ENCODE assay signal across 9 cellular contexts in the genomic region with DNA sequence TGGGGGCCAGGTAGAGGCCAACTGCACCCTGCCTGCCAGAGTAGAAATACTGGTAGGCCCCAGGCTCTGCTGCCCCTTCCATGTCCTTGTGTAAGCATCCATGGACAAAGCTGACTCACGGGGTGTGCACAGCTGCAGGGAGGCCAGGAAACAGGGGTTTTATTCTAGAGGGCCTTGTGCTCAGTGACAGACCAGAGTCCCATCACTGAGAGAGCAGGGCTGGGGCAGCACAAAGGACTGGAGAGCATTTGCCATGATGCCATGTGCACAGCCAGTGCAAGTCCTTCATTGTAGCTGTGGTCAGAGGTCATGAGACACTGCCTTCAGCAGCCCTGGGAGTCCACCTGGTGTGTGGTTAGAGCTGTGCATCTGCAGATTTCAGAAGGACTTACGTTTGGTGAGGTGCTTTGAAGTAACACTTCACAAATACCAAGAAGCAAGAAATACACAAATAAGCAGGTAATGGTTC. TPM values are rescaled to one million over a fixed set of nuclear protein-coding genes. Genes with fewer than 3 reads are reported as not detected.
DNase-seq lines count a peak whose midpoint lies in the region; ATAC-seq and TF ChIP-seq lines count a peak whose summit lies in the region.
"Had no signal": no experiment of that assay in that cellular context is flagged by ENCODE, and none has a peak within 500 bp of the region (broad histone marks: within the 10 kb centered on the region; RNA-seq: fewer than 3 reads in every experiment).

No MANE protein-coding gene starts in this region.

- no peak overlapping the region for H3K4me3 ChIP-seq in CD8-positive, alpha-beta memory T cell (ENCODE audit: low read length)
- H3K4me3 ChIP-seq in MM.1S (ENCODE audit: low read length) (no peak overlapping the region), epithelial cell of esophagus (ENCODE audit: low read length) (no peak overlapping the region), PC-9 (no peak overlapping the region)

- H3K79me2 ChIP-seq in MM.1S (ENCODE audit: low read length) (peaks cover 100% of the 10 kb centered on the region), H9 (ENCODE audit: insufficient read depth, low read length) (peaks cover 93% of the 10 kb centered on the region), PC-9 (ENCODE audit: low read depth) (peaks cover 100% of the 10 kb centered on the region)

- peaks cover 80 to 96% (median 88%) of the 10 kb centered on the region in 3 donors for H3K4me1 Mint-ChIP-seq in CD8-positive, alpha-beta memory T cell
- H3K4me1 Mint-ChIP-seq in neural crest cell (peaks cover 47% of the 10 kb centered on the region), H9 (peaks cover 22 to 33% of the 10 kb centered on the region in 2 experiments)

- H3K36me3 Mint-ChIP-seq in CD8-positive, alpha-beta memory T cell: peaks cover 9 to 58% (median 14%) of the 10 kb centered on the region in 3 donors
- H3K36me3 Mint-ChIP-seq in neural crest cell (ENCODE audit: low read depth) (peaks cover 30% of the 10 kb centered on the region), H9 (ENCODE audit: insufficient read depth in 1 of 3, low read depth in 3 of 3) (peaks cover 26 to 39% (median 33%) of the 10 kb centered on the region in 3 experiments)

- no peak overlapping the region for H3T11ph ChIP-seq in H9 (ENCODE audit: low read length)

- H3K9me2 ChIP-seq in MM.1S (replicated peaks; ENCODE audit: insufficient read depth, low read length): no peaks in the 10 kb centered on the region
- H3K9me2 ChIP-seq in PC-9 (ENCODE audit: insufficient read depth): no peaks in the 10 kb centered on the region

- BruUV-seq in PC-9 (replicated peaks; lab: Mats Ljungman, UMichigan): no TSS peak

- H3K9me3 Mint-ChIP-seq in CD8-positive, alpha-beta memory T cell: peaks cover 0 to 9% (median 6%) of the 10 kb centered on the region in 5 donors
- H3K9me3 Mint-ChIP-seq in neural crest cell (peaks cover 9% of the 10 kb centered on the region), H9 (peaks cover 8 to 11% of the 10 kb centered on the region in 2 experiments)

- no peak overlapping the region for H3K27ac ChIP-seq in CD8-positive, alpha-beta memory T cell (ENCODE audit: low read depth, low read length)
- H3K27ac ChIP-seq in MM.1S (ENCODE audit: low read length) (peak overlapping the region; percentile 81), H9 (ENCODE audit: insufficient read length, low read depth, low read length) (no peak overlapping the region), PC-9 (no peak overlapping the region)

- H4K8ac ChIP-seq in H9 (replicated peaks; ENCODE audit: insufficient read length, low read depth, low read length): no peak overlapping the region

- H3K4ac ChIP-seq in H9 (ENCODE audit: low read depth, low read length): no peak overlapping the region

- WGBS in H9 (ENCODE audit: extremely low coverage, insufficient read length, low lambda C conversion rate): no CpG with 5 or more reads among the region's 2 CpGs

- H4K20me1 ChIP-seq in MM.1S (ENCODE audit: insufficient read depth, low read length) (peaks cover 100% of the 10 kb centered on the region), H9 (ENCODE audit: control insufficient read depth, insufficient read depth, insufficient read length) (peaks cover 5% of the 10 kb centered on the region), PC-9 (ENCODE audit: insufficient read depth) (peaks cover 100% of the 10 kb centered on the region)

- intact Hi-C loops in PC-9 (cut with micrococcal nuclease; ENCODE audit: unreplicated experiment): no loop called here

- no peak overlapping the region for H2AK5ac ChIP-seq in H9 (ENCODE audit: insufficient read length, low read length)

- POLR2A ChIA-PET in CD8-positive, alpha-beta memory T cell (lab: Charles Lee): interaction anchor here (0.6 kb wide), 1 partner anchor 38 kb away, joined by 4 read pairs; no protein-coding TSS in a partner anchor
- POLR2A ChIA-PET in PC-9 (lab: Charles Lee; ENCODE audit: unreplicated experiment): no interaction called here

- CTCF ChIA-PET in CD8-positive, alpha-beta memory T cell (lab: Charles Lee): interaction anchor here (1.7 kb wide), 1 partner anchor 19 kb away, joined by 3 read pairs; no protein-coding TSS in a partner anchor
- CTCF ChIA-PET in PC-9 (lab: Charles Lee): interaction anchor here (1.0 kb wide), 1 partner anchor 91 kb away, joined by 3 read pairs; no protein-coding TSS in a partner anchor

- peaks cover 75% of the 10 kb centered on the region for H3K4me1 ChIP-seq in CD8-positive, alpha-beta memory T cell (ENCODE audit: insufficient read depth, low read length)
- H3K4me1 ChIP-seq in MM.1S (ENCODE audit: low read length): peaks cover 61% of the 10 kb centered on the region
- H3K4me1 ChIP-seq in H9 (ENCODE audit: insufficient read depth, low read length): no peaks in the 10 kb centered on the region
- H3K4me1 ChIP-seq in PC-9 (replicated peaks; ENCODE audit: insufficient read depth): peaks cover 55% of the 10 kb centered on the region

- H3K27ac Mint-ChIP-seq in CD8-positive, alpha-beta memory T cell: peak overlapping the region; percentile 23 to 92 (median 81)
- H3K27ac Mint-ChIP-seq in neural crest cell (ENCODE audit: unreplicated experiment): peak overlapping the region; percentile 50
- H3K27ac Mint-ChIP-seq in H9: peak overlapping the region in 1 of 3 experiments; percentile 73; a peak in 1 of 7 replicates

- peaks cover 0 to 3% of the 10 kb centered on the region in 2 donors for H3K27me3 Mint-ChIP-seq in CD8-positive, alpha-beta memory T cell
- H3K27me3 Mint-ChIP-seq in neural crest cell (ENCODE audit: low read depth) (no peaks in the 10 kb centered on the region), H9 (ENCODE audit: low read depth) (no peaks in the 10 kb centered on the region)

- no peak overlapping the region for H2BK15ac ChIP-seq in H9 (ENCODE audit: low read depth, low read length)

- no peak overlapping the region for H3K18ac ChIP-seq in H9 (ENCODE audit: insufficient read length, low read depth, low read length)

- H3K4me3 Mint-ChIP-seq in CD8-positive, alpha-beta memory T cell: peak overlapping the region in 6 of 7 donors; percentile 65 to 90 (median 82)
- H3K4me3 Mint-ChIP-seq in neural crest cell: peak overlapping the region; percentile 23
- no peak overlapping the region for H3K4me3 Mint-ChIP-seq in H9

- no peaks in the 10 kb centered on the region for H3K27me3 ChIP-seq in CD8-positive, alpha-beta memory T cell (ENCODE audit: insufficient read depth, low read length, poor library complexity, severe bottlenecking)
- H3K27me3 ChIP-seq in MM.1S (replicated peaks; ENCODE audit: insufficient read depth, low read length) (no peaks in the 10 kb centered on the region), H9 (ENCODE audit: insufficient read depth, low read length) (no peaks in the 10 kb centered on the region), PC-9 (ENCODE audit: insufficient read depth, low read depth) (no peaks in the 10 kb centered on the region)

- H3F3A ChIP-seq in MM.1S (ENCODE audit: insufficient read depth, low read length) (peaks cover 55% of the 10 kb centered on the region), PC-9 (ENCODE audit: insufficient read depth, low read depth) (peaks cover 54% of the 10 kb centered on the region; the same call in 1 of the 2 replicates)

- no peak overlapping the region for H3K23ac ChIP-seq in H9 (ENCODE audit: insufficient read length, low read depth, low read length)

- peak in 1 of 5 donors; percentile 35 for DNase-seq in CD8-positive, alpha-beta memory T cell
- DNase-seq in MM.1S: peak; percentile 90
- DNase-seq in epithelial cell of esophagus (ENCODE audit: low read depth): peak; percentile 50
- no peak for DNase-seq in neural crest cell (ENCODE audit: low read depth, low spot score)
- DNase-seq in activated CD4-positive, alpha-beta T cell treated with anti-CD3 and anti-CD28 coated beads, Interleukin-2, amount 50 U/mL, for 1 hour: no peak
- no peak for DNase-seq in H9
- DNase-seq in PC-9: no peak
- DNase-seq: NCI-H69 had no signal

- H3K14ac ChIP-seq in H9 (ENCODE audit: insufficient read depth, low read length): no peak overlapping the region

- H3K4me2 ChIP-seq in MM.1S (ENCODE audit: low read depth, low read length): peak overlapping the region; percentile 39
- no peak overlapping the region for H3K4me2 ChIP-seq in H9 (ENCODE audit: insufficient read depth, insufficient read length, low read length)
- no peak overlapping the region for H3K4me2 ChIP-seq in PC-9

- H2BK20ac ChIP-seq in H9 (ENCODE audit: low read depth, low read length, poor library complexity, severe bottlenecking): no peak overlapping the region

- ATAC-seq in HG03108 (IDR thresholded peaks at IDR 0.05; ENCODE audit: unreplicated experiment): no peak

- no peaks in the 10 kb centered on the region for H3K23me2 ChIP-seq in H9 (ENCODE audit: insufficient read length, low read depth, low read length, poor library complexity, severe bottlenecking)

- no peak overlapping the region for H2BK5ac ChIP-seq in H9 (ENCODE audit: insufficient read length, low read length)

- H3K56ac ChIP-seq in H9 (ENCODE audit: insufficient read length, low read depth, low read length): no peak overlapping the region

- H2BK120ac ChIP-seq in H9 (ENCODE audit: low read depth, low read length, poor library complexity, severe bottlenecking): no peak overlapping the region

- H4K91ac ChIP-seq in H9 (ENCODE audit: insufficient read length, low read depth, low read length): no peak overlapping the region

- H2BK12ac ChIP-seq in H9 (ENCODE audit: insufficient read length, low read depth, low read length): no peak overlapping the region

- peaks cover 19% of the 10 kb centered on the region for H3K36me3 ChIP-seq in CD8-positive, alpha-beta memory T cell (ENCODE audit: insufficient read depth, low read length)
- H3K36me3 ChIP-seq in MM.1S (replicated peaks; ENCODE audit: insufficient read depth, low read length): peaks cover 24% of the 10 kb centered on the region
- H3K36me3 ChIP-seq in PC-9 (ENCODE audit: low read depth): peaks cover 61% of the 10 kb centered on the region

- no peak overlapping the region for H2AFZ ChIP-seq in MM.1S (ENCODE audit: low read length)
- no peak overlapping the region for H2AFZ ChIP-seq in H9 (ENCODE audit: low read length)
- no peak overlapping the region for H2AFZ ChIP-seq in PC-9

- H3K9me3 ChIP-seq in CD8-positive, alpha-beta memory T cell (ENCODE audit: low read length): peaks cover 7% of the 10 kb centered on the region
- no peaks in the 10 kb centered on the region for H3K9me3 ChIP-seq in MM.1S (replicated peaks; ENCODE audit: insufficient read depth, low read length)
- H3K9me3 ChIP-seq in H9 (ENCODE audit: control insufficient read depth, low read depth, low read length): no peaks in the 10 kb centered on the region
- peaks cover 2% of the 10 kb centered on the region; the same call in 1 of the 2 replicates for H3K9me3 ChIP-seq in PC-9 (ENCODE audit: insufficient read depth, low read depth)

- H3K79me1 ChIP-seq in H9 (ENCODE audit: insufficient read depth, low read depth, low read length, poor library complexity, severe bottlenecking): peaks cover 17% of the 10 kb centered on the region

- peak; percentile 45 for TF ChIP-seq CTCF in MM.1S (IDR thresholded peaks at IDR 0.05; ENCODE audit: low read length)
- no peak for TF ChIP-seq CTCF in epithelial cell of esophagus (IDR thresholded peaks at IDR 0.05; ENCODE audit: insufficient read depth, low read depth, low read length, missing control alignments)
- no peak for TF ChIP-seq CTCF in neural crest cell (conservative IDR thresholded peaks at IDR 0.05)
- TF ChIP-seq CTCF in H9 (conservative IDR thresholded peaks at IDR 0.05): no peak
- TF ChIP-seq CTCF in PC-9 (conservative IDR thresholded peaks at IDR 0.05): no peak

- H3K9ac ChIP-seq in MM.1S (ENCODE audit: low read length): peak overlapping the region; percentile 35; the same call in 1 of the 2 replicates
- no peak overlapping the region for H3K9ac ChIP-seq in H9 (ENCODE audit: extremely low read depth, insufficient read length, low read length)

- H4K5ac ChIP-seq in H9 (ENCODE audit: insufficient read length, low read depth, low read length): no peak overlapping the region

RNA-seq across cellular contexts. Expression of gene ARF1, which starts 8.1 kb away (rescaled TPM):
- total RNA-seq in CD8-positive, alpha-beta memory T cell: 100 to 1,000 TPM; 379 TPM
- 569 TPM for polyA plus RNA-seq in CD8-positive, alpha-beta memory T cell
- total RNA-seq in neural crest cell: 237 and 240 TPM in 2 replicates
- total RNA-seq in H9 (2021): 258 and 279 TPM in 2 replicates
- 431 and 595 TPM in 2 replicates for total RNA-seq in PC-9 (2021)

RNA-seq across cellular contexts. Expression of gene C1orf35, which starts 12.5 kb away (rescaled TPM):
- total RNA-seq in CD8-positive, alpha-beta memory T cell: 10 to 100 TPM; 28.7 to 29.2 TPM
- 21.4 TPM for polyA plus RNA-seq in CD8-positive, alpha-beta memory T cell
- total RNA-seq in neural crest cell: 29.1 and 29.7 TPM in 2 replicates
- total RNA-seq in H9 (2021): 31.0 and 31.3 TPM in 2 replicates
- 26.4 and 37.6 TPM in 2 replicates for total RNA-seq in PC-9 (2021)

RNA-seq across cellular contexts. Expression of gene MRPL55, which starts 18.5 kb away (rescaled TPM):
- 10 to 100 TPM; 70.0 to 71.8 TPM for total RNA-seq in CD8-positive, alpha-beta memory T cell
- 146 TPM for polyA plus RNA-seq in CD8-positive, alpha-beta memory T cell
- 61.9 and 67.3 TPM in 2 replicates for total RNA-seq in neural crest cell
- 56.9 and 62.3 TPM in 2 replicates for total RNA-seq in H9 (2021)
- total RNA-seq in PC-9 (2021): 81.0 and 84.4 TPM in 2 replicates

RNA-seq across cellular contexts. Expression of gene GUK1, which starts 49.4 kb away (rescaled TPM):
- 100 to 1,000 TPM; 222 to 245 TPM for total RNA-seq in CD8-positive, alpha-beta memory T cell
- polyA plus RNA-seq in CD8-positive, alpha-beta memory T cell: 467 TPM
- total RNA-seq in neural crest cell (114 and 115 TPM in 2 replicates), H9 (2021) (88.2 and 94.3 TPM in 2 replicates), PC-9 (2021) (239 and 278 TPM in 2 replicates)

RNA-seq across cellular contexts. Expression of gene GJC2, which starts 59.1 kb away (rescaled TPM):
- total RNA-seq in CD8-positive, alpha-beta memory T cell: 1 to 10 TPM in 1 of 2 experiments, under 1 TPM in 1; 0.57 to 1.1 TPM
- not detected for polyA plus RNA-seq in CD8-positive, alpha-beta memory T cell
- total RNA-seq in neural crest cell (0.65 and 0.68 TPM in 2 replicates), H9 (2021) (1.4 and 1.6 TPM in 2 replicates), PC-9 (2021) (2.1 and 3.4 TPM in 2 replicates)

Comparison
In these comparisons a context has a peak if more than half of its experiments do, and no peak if none do; other contexts are left out.
1. DNase-seq: peak in MM.1S (single experiment) and epithelial cell of esophagus (single experiment); none in neural crest cell (single experiment), activated CD4-positive, alpha-beta T cell treated with anti-CD3 and anti-CD28 coated beads, Interleukin-2, amount 50 U/mL, for 1 hour (single experiment), H9 (single experiment) and PC-9 (0 of 2).
2. H3K4me3 Mint-ChIP-seq: peak in CD8-positive, alpha-beta memory T cell (6 of 7) and neural crest cell (single experiment); none in H9 (0 of 2).